1 cellular context compared by ENCODE assay signal in the genomic region with DNA sequence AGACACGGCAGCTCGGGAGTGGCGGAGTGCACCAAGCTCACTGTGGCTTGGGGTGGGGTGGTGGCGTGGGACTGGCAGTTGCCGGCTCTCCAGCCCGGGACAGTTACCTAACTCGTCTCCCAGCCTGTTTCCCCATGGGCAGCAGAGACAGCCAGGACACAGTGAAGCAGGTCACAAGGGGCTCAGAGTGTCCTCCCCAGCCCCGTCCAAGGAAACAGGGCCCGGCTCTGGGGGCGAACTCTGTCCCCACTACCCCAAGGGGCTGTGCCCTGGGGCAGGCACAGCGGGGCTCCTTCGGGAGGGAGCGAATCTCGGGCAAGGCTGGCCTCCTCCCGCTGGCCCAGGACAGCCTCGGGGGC.
TF ChIP-seq lines count a peak whose summit lies in the region.

No MANE protein-coding gene starts in this region.

TF ChIP-seq in HEK293, 187 proteins besides CTCF, POLR2A, EP300 and RAD21 (continued from another document):
- TF ChIP-seq, protein P1, sequence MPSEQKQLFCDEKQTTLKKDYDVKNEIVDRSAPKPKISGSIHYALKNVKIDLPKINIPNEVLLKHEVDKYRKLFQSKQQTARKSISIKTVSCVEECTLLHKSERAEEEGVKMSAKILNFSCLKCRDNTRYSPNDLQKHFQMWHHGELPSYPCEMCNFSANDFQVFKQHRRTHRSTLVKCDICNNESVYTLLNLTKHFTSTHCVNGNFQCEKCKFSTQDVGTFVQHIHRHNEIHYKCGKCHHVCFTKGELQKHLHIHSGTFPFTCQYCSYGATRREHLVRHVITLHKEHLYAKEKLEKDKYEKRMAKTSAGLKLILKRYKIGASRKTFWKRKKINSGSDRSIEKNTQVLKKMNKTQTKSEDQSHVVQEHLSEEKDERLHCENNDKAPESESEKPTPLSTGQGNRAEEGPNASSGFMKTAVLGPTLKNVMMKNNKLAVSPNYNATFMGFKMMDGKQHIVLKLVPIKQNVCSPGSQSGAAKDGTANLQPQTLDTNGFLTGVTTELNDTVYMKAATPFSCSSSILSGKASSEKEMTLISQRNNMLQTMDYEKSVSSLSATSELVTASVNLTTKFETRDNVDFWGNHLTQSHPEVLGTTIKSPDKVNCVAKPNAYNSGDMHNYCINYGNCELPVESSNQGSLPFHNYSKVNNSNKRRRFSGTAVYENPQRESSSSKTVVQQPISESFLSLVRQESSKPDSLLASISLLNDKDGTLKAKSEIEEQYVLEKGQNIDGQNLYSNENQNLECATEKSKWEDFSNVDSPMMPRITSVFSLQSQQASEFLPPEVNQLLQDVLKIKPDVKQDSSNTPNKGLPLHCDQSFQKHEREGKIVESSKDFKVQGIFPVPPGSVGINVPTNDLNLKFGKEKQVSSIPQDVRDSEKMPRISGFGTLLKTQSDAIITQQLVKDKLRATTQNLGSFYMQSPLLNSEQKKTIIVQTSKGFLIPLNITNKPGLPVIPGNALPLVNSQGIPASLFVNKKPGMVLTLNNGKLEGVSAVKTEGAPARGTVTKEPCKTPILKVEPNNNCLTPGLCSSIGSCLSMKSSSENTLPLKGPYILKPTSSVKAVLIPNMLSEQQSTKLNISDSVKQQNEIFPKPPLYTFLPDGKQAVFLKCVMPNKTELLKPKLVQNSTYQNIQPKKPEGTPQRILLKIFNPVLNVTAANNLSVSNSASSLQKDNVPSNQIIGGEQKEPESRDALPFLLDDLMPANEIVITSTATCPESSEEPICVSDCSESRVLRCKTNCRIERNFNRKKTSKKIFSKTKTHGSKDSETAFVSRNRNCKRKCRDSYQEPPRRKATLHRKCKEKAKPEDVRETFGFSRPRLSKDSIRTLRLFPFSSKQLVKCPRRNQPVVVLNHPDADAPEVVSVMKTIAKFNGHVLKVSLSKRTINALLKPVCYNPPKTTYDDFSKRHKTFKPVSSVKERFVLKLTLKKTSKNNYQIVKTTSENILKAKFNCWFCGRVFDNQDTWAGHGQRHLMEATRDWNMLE (tag by site-specific recombination; conservative IDR thresholded peaks at IDR 0.05; ENCODE audit: low read depth) = no peak
- TF ChIP-seq ZNF549 (tag by site-specific recombination; IDR thresholded peaks at IDR 0.05) (no peak), ZXDB (tag by site-specific recombination; IDR thresholded peaks at IDR 0.05) (no peak), ZBTB10 (tag by site-specific recombination; IDR thresholded peaks at IDR 0.05) (0 out of 2 replicates have a peak, but pooled peaks have one; percentile 54), SCRT2 (tag by site-specific recombination; IDR thresholded peaks at IDR 0.05) (no peak), ZNF146 (tag by site-specific recombination; IDR thresholded peaks at IDR 0.05) (no peak), SALL2 (tag by site-specific recombination; IDR thresholded peaks at IDR 0.05; ENCODE audit: borderline replicate concordance) (no peak), ZBTB21 (tag by site-specific recombination; IDR thresholded peaks at IDR 0.05) (no peak), ZNF529 (tag by site-specific recombination; IDR thresholded peaks at IDR 0.05; ENCODE audit: insufficient replicate concordance) (no peak), ZNF621 (tag by site-specific recombination; IDR thresholded peaks at IDR 0.05) (no peak), ZNF426 (tag by site-specific recombination; IDR thresholded peaks at IDR 0.05) (no peak), KLF9 (tag by site-specific recombination; IDR thresholded peaks at IDR 0.05; ENCODE audit: low read depth) (no peak), GLIS1 (tag by site-specific recombination; IDR thresholded peaks at IDR 0.05) (no peak), ZNF155 (tag by site-specific recombination; IDR thresholded peaks at IDR 0.05) (no peak), ZBTB26 (tag by site-specific recombination; optimal IDR thresholded peaks at IDR 0.05) (no peak), ZBTB11 (tag by site-specific recombination; conservative IDR thresholded peaks at IDR 0.05; ENCODE audit: low read depth) (no peak), SCRT1 (tag by site-specific recombination; IDR thresholded peaks at IDR 0.05; ENCODE audit: borderline replicate concordance) (no peak), GLIS2 (tag by site-specific recombination; IDR thresholded peaks at IDR 0.05) (peak; percentile 83), MEIS1 (CRISPR knock-in tag; IDR thresholded peaks at IDR 0.05; ENCODE audit: borderline replicate concordance) (no peak), ZNF239 (tag by site-specific recombination; IDR thresholded peaks at IDR 0.05) (no peak), OSR2 (tag by site-specific recombination; IDR thresholded peaks at IDR 0.05) (no peak), ZNF664 (tag by site-specific recombination; IDR thresholded peaks at IDR 0.05) (no peak), ZNF354C (tag by site-specific recombination; IDR thresholded peaks at IDR 0.05; ENCODE audit: borderline replicate concordance, low read depth) (no peak), ZNF610 (tag by site-specific recombination; IDR thresholded peaks at IDR 0.05; ENCODE audit: borderline replicate concordance) (no peak)
- TF ChIP-seq, protein P2, sequence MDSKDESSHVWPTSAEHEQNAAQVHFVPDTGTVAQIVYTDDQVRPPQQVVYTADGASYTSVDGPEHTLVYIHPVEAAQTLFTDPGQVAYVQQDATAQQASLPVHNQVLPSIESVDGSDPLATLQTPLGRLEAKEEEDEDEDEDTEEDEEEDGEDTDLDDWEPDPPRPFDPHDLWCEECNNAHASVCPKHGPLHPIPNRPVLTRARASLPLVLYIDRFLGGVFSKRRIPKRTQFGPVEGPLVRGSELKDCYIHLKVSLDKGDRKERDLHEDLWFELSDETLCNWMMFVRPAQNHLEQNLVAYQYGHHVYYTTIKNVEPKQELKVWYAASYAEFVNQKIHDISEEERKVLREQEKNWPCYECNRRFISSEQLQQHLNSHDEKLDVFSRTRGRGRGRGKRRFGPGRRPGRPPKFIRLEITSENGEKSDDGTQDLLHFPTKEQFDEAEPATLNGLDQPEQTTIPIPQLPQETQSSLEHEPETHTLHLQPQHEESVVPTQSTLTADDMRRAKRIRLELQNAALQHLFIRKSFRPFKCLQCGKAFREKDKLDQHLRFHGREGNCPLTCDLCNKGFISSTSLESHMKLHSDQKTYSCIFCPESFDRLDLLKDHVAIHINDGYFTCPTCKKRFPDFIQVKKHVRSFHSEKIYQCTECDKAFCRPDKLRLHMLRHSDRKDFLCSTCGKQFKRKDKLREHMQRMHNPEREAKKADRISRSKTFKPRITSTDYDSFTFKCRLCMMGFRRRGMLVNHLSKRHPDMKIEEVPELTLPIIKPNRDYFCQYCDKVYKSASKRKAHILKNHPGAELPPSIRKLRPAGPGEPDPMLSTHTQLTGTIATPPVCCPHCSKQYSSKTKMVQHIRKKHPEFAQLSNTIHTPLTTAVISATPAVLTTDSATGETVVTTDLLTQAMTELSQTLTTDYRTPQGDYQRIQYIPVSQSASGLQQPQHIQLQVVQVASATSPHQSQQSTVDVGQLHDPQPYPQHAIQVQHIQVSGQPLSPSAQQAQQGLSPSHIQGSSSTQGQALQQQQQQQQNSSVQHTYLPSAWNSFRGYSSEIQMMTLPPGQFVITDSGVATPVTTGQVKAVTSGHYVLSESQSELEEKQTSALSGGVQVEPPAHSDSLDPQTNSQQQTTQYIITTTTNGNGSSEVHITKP (tag by site-specific recombination; IDR thresholded peaks at IDR 0.05) = peak; percentile 77
